ENCODE assay signal across 17 cellular contexts in the genomic region with DNA sequence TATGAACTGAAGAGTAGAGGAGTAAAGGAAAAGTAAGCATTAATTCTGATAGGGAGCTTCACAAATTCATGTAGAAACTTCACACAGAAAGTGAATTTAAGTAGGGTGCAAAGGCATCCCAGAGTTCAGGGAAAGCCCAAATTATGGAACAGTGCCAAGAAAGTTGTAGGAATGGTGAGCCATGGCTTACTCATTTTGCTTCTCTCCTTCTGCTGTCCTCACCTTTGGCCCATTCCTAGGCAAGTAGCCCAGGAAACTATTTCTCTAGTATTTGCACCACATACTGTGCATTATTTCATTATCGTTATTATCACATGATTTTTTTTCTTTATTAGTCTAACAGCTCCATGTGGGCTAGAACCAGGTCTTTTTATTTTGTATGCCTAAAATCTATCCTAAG. TPM values are rescaled to one million over a fixed set of nuclear protein-coding genes. Genes with fewer than 3 reads are reported as not detected.
"Had no signal": no experiment of that assay in that cellular context is flagged by ENCODE, and none has a peak within 500 bp of the region (broad histone marks: within the 10 kb centered on the region; RNA-seq: fewer than 3 reads in every experiment).

No MANE protein-coding gene starts in this region.

- DNase-seq: activated B cell treated with CpG ODN at 0.5 μM for 24 hours; activated CD4-positive, alpha-beta memory T cell treated with anti-CD3 and anti-CD28 coated beads, Interleukin-2, amount 10 ng/mL, durations not matched to agents 7 days and 5 days; activated CD4-positive, alpha-beta T cell treated with anti-CD3 and anti-CD28 coated beads for 4 hours; activated CD8-positive, alpha-beta memory T cell treated with anti-CD3 and anti-CD28 coated beads, Interleukin-2, amount 10 ng/mL, durations not matched to agents 7 days and 5 days; caudate nucleus; dorsolateral prefrontal cortex; endodermal cell; heart left ventricle; kidney glomerular epithelial cell; left ventricle myocardium superior; mesenchymal stem cell; mucosa of descending colon; naive B cell had no signal

- H3K27me3 ChIP-seq: gastroesophageal sphincter, heart left ventricle, tibial nerve, vagina had no signal

- H3K4me3 ChIP-seq: dorsolateral prefrontal cortex, gastroesophageal sphincter, heart left ventricle, mucosa of descending colon, tibial nerve, vagina had no signal

- H3K9me3 ChIP-seq: gastroesophageal sphincter, mucosa of descending colon, tibial nerve, vagina had no signal

- H3K4me1 ChIP-seq: gastroesophageal sphincter, heart left ventricle, tibial nerve, vagina had no signal

- H3K27ac ChIP-seq: dorsolateral prefrontal cortex, gastroesophageal sphincter, heart left ventricle, tibial nerve, vagina had no signal

- ATAC-seq: activated CD8-positive, alpha-beta memory T cell treated with anti-CD3 and anti-CD28 coated beads, Interleukin-2, amount 10 ng/mL, durations not matched to agents 7 days and 5 days; gastroesophageal sphincter; heart left ventricle; left ventricle myocardium superior; mucosa of descending colon had no signal

- H3K36me3 ChIP-seq: gastroesophageal sphincter, heart left ventricle, tibial nerve, vagina had no signal

RNA-seq across cellular contexts. Expression of gene IL1RAPL1, which starts 34.9 kb away (rescaled TPM):
- total RNA-seq: activated B cell treated with CpG ODN at 0.5 μM for 24 hours; activated CD4-positive, alpha-beta memory T cell treated with anti-CD3 and anti-CD28 coated beads, Interleukin-2, amount 10 ng/mL, durations not matched to agents 7 days and 5 days; activated CD8-positive, alpha-beta memory T cell treated with anti-CD3 and anti-CD28 coated beads, Interleukin-2, amount 10 ng/mL, durations not matched to agents 7 days and 5 days; epithelial cell of proximal tubule; vagina had no signal
